ENCODE assay signal across 8 cellular contexts in the genomic region with DNA sequence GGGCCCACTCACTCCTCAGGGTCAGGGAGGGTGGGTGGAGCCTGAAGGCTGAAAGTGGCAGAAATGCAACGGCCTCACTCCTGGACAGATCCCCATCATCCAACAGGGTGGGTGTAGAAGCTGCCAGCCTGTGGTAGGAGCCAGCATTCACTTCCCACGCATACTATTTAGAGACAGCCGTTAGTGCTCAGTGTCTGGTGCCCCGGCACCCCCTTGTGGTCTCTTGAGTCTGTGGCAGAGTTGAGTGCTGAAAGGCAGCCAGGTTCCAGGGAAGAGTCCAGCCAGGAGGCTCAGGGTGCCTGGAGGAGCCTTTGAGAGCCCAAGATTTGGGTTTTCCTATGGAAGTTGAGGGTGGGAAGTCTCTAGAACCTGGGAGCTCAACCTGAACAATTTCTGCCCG. TPM values are rescaled to one million over a fixed set of nuclear protein-coding genes. Genes with fewer than 3 reads are reported as not detected.
DNase-seq lines count a peak whose midpoint lies in the region; ATAC-seq, FAIRE-seq and TF ChIP-seq lines count a peak whose summit lies in the region.

No MANE protein-coding gene starts in this region.

- H4K20me1 ChIP-seq in HepG2 (ENCODE audit: insufficient read depth, low read length), result peaks cover 4% of the 10 kb centered on the region

- no peak overlapping the region for H3K9ac ChIP-seq in HepG2 (ENCODE audit: insufficient read depth, low read depth, low read length)

- H3K27me3 ChIP-seq in GM06990 (replicated peaks; ENCODE audit: control insufficient read depth, insufficient read depth, low read length), result no peaks in the 10 kb centered on the region; the same call in 1 of the 2 replicates
- H3K27me3 ChIP-seq in HepG2 (ENCODE audit: control insufficient read depth in 1 of 2, insufficient read depth in 2 of 2, low read length in 2 of 2), result no peaks in the 10 kb centered on the region
- H3K27me3 ChIP-seq in stomach, result peaks cover 8 to 27% (median 16%) of the 10 kb centered on the region in 3 donors

- no peak overlapping the region for H3K4me3 ChIP-seq in GM06990 (replicated peaks; ENCODE audit: low read depth, low read length)
- H3K4me3 ChIP-seq in HepG2 (replicated peaks in 1 of 3; ENCODE audit: insufficient read depth in 1 of 3, low read depth in 2 of 3, low read length in 3 of 3), result no peak overlapping the region
- H3K4me3 ChIP-seq in stomach, result no peak overlapping the region

- H3K4me2 ChIP-seq in HepG2 (ENCODE audit: low read depth, low read length), result no peak overlapping the region

- CTCF ChIA-PET in HepG2 (lab: Yijun Ruan, JAX; ENCODE audit: low intra/inter-chr PET ratio, low total read pairs), result interaction anchor here (1.0 to 3.0 kb wide), 5 partner anchors 34 to 70 kb away, joined by 4 to 50 read pairs (median 7); partner anchors contain the start of gene SEMA3F

- H3K9me3 ChIP-seq in HepG2 (ENCODE audit: low read length) (no peaks in the 10 kb centered on the region), stomach (no peaks in the 10 kb centered on the region)

- no peaks in the 10 kb centered on the region for H3K9me3 Mint-ChIP-seq in chondrocyte (ENCODE audit: low read depth)

- H3K27ac ChIP-seq in HepG2 (ENCODE audit: extremely low read length, insufficient read depth, low read length), result no peak overlapping the region
- no peak overlapping the region for H3K27ac ChIP-seq in stomach

- no peaks in the 10 kb centered on the region for H3K79me2 ChIP-seq in HepG2 (ENCODE audit: insufficient read depth, low read length)

- DNase-seq in GM06990 (ENCODE audit: extremely low read depth, insufficient read length) (no peak), LoVo (ENCODE audit: low spot score) (peak; percentile 39), SK-N-DZ (ENCODE audit: low spot score) (peak; percentile 73), chondrocyte (ENCODE audit: low spot score) (no peak), HepG2 (ENCODE audit: low spot score) (peak; percentile 78), stomach (peak; percentile 85), mesenteric fat pad (ENCODE audit: low spot score) (no peak)

- H3K27ac Mint-ChIP-seq in chondrocyte (ENCODE audit: unreplicated experiment), result no peak overlapping the region

- peak; percentile 96 for TF ChIP-seq RAD21 in HepG2 (CRISPR knock-in tag; IDR thresholded peaks at IDR 0.05)

- peak; percentile 80 for ATAC-seq in HepG2
- no peak for ATAC-seq in HG03520 (IDR thresholded peaks at IDR 0.05; ENCODE audit: unreplicated experiment)

- FAIRE-seq in HepG2 (lab: Jason Lieb, UNC), result peak; percentile 86

- in situ Hi-C loops in HepG2 (cut with HindIII; ENCODE audit: extremely low pct_ligation_motif_present, low pct_unique_long_range_greater_than_20kb), result loop anchor here (5.0 kb wide), 1 partner anchor 67 kb away; no protein-coding TSS in a partner anchor

- H3K4me3 Mint-ChIP-seq in chondrocyte (ENCODE audit: unreplicated experiment), result no peak overlapping the region

- TF ChIP-seq CTCF in GM06990 (IDR thresholded peaks at IDR 0.05; ENCODE audit: insufficient read depth, low read length, poor library complexity, severe bottlenecking) (peak; percentile 71), chondrocyte (IDR thresholded peaks at IDR 0.05) (peak; percentile 89), HepG2 (CRISPR knock-in tag; IDR thresholded peaks at IDR 0.05) (peak; percentile 97), stomach (IDR thresholded peaks at IDR 0.05) (peak in 5 of 7 experiments; percentile 64 to 91 (median 73))

- H3K4me1 ChIP-seq in HepG2 (ENCODE audit: insufficient read depth, low read length) (peaks cover 21% of the 10 kb centered on the region), stomach (peaks cover 6 to 30% (median 24%) of the 10 kb centered on the region in 4 donors)

- H2AFZ ChIP-seq in HepG2 (ENCODE audit: low read length), result no peak overlapping the region

- intact Hi-C loops in HepG2 (cut with micrococcal nuclease; ENCODE audit: unreplicated experiment) (loop anchor here (1.0 kb wide), 2 partner anchors 34 to 68 kb away; partner anchors contain the start of gene SEMA3F), stomach (cut with DNase I; ENCODE audit: low total_unique reads) (loop anchor here (5.0 kb wide), 1 partner anchor 67 kb away; no protein-coding TSS in a partner anchor)

- TF ChIP-seq EP300 in HepG2 (IDR thresholded peaks at IDR 0.05; ENCODE audit: low read depth in 2 of 2, low read length in 2 of 2) (no peak), HepG2 (CRISPR knock-in tag; IDR thresholded peaks at IDR 0.05; ENCODE audit: borderline replicate concordance) (no peak), stomach (IDR thresholded peaks at IDR 0.05) (no peak)

- WGBS in HepG2 (ENCODE audit: low lambda C conversion rate), result 33% methylated on average over 1 of the region's 5 CpGs
- WGBS in stomach, 5 donors, result 0 to 12% (median 10%) methylated on average over 3 to 5 of the region's 5 CpGs

- TF ChIP-seq POLR2A in HepG2 (IDR thresholded peaks at IDR 0.05; ENCODE audit: insufficient read depth in 1 of 2, low read depth in 2 of 2, low read length in 2 of 2), result no peak
- no peak for TF ChIP-seq POLR2A in stomach (IDR thresholded peaks at IDR 0.05)

- H3K36me3 ChIP-seq in GM06990 (ENCODE audit: control insufficient read depth, insufficient read depth, low read length) (no peaks in the 10 kb centered on the region), HepG2 (replicated peaks in 1 of 2; ENCODE audit: control insufficient read depth in 1 of 2, insufficient read depth in 2 of 2, low read length in 2 of 2) (peaks cover 0 to 7% of the 10 kb centered on the region in 2 experiments; a peak in 2 of 5 replicates), stomach (peaks cover 2 to 41% (median 36%) of the 10 kb centered on the region in 4 donors)

- H3K36me3 Mint-ChIP-seq in chondrocyte (ENCODE audit: low read depth), result peaks cover under 1% of the 10 kb centered on the region

- POLR2A ChIA-PET in HepG2 (lab: Yijun Ruan, JAX), result interaction anchor here (1.0 to 1.7 kb wide), 5 partner anchors 18 to 69 kb away, joined by 3 to 7 read pairs (median 3); no protein-coding TSS in a partner anchor

- no TSS peak for BruUV-seq in HepG2 (replicated peaks; lab: Mats Ljungman, UMichigan)

- no peaks in the 10 kb centered on the region for H3K27me3 Mint-ChIP-seq in chondrocyte (ENCODE audit: low read depth)

- peaks cover 6% of the 10 kb centered on the region for H3K4me1 Mint-ChIP-seq in chondrocyte (ENCODE audit: low read depth)

RNA-seq across cellular contexts. Expression of gene GNAT1, which starts 2.1 kb away (rescaled TPM):
- polyA plus RNA-seq in SK-N-DZ (2014; cell fraction: cytosol; rRNA removed), result 0.20 TPM in 1 of 2 replicates, not detected in the other
- polyA plus RNA-seq in SK-N-DZ (2014; cell fraction: nucleus; rRNA removed), result not detected in 2 replicates
- total RNA-seq in chondrocyte, result not detected in 3 replicates
- total RNA-seq in HepG2 (2016; rRNA removed; fragmentation: Illumina TruSeq; extraction: Trizol), result 0.15 TPM in 1 of 2 replicates, not detected in the other
- 1.8 and 2.0 TPM in 2 replicates for total RNA-seq in HepG2 (2016; cell fraction: cytosol; rRNA removed; fragmentation: Illumina TruSeq; extraction: Trizol; ENCODE audit: low read depth)
- total RNA-seq in HepG2 (2016; cell fraction: insoluble cytoplasmic fraction; rRNA removed; fragmentation: Illumina TruSeq; extraction: Trizol), result 0.09 and 0.28 TPM in 2 replicates
- 0.87 and 1.1 TPM in 2 replicates for total RNA-seq in HepG2 (2016; cell fraction: membrane; rRNA removed; fragmentation: Illumina TruSeq; extraction: Trizol)
- total RNA-seq in HepG2 (2016; cell fraction: nucleus; rRNA removed; fragmentation: Illumina TruSeq; extraction: Trizol), result 0.25 and 0.44 TPM in 2 replicates
- 0.03 TPM in 1 of 2 replicates, not detected in the other for polyA plus RNA-seq in HepG2 (2011; rRNA removed)
- not detected in 2 replicates for polyA plus RNA-seq in HepG2 (2011; cell fraction: cytosol; rRNA removed)
- polyA plus RNA-seq in HepG2 (2011; cell fraction: nucleus; rRNA removed), result 0.14 and 0.33 TPM in 2 replicates
- 0.08 TPM in 1 of 2 replicates, not detected in the other for polyA plus RNA-seq in HepG2 (2012)
- polyA plus RNA-seq in HepG2 (2016; cell fraction: cytosol; fragmentation: Illumina TruSeq; extraction: Trizol; ENCODE audit: low read depth), result not detected in 2 replicates
- polyA plus RNA-seq in HepG2 (2016; cell fraction: insoluble cytoplasmic fraction; fragmentation: Illumina TruSeq; extraction: Trizol; ENCODE audit: low read depth), result not detected in 2 replicates
- polyA plus RNA-seq in HepG2 (2016; cell fraction: membrane; fragmentation: Illumina TruSeq; extraction: Trizol; ENCODE audit: low read depth), result not detected in 2 replicates
- 0.31 TPM in 1 of 2 replicates, not detected in the other for polyA plus RNA-seq in HepG2 (2016; cell fraction: nucleus; fragmentation: Illumina TruSeq; extraction: Trizol; ENCODE audit: insufficient read depth, low read depth)
- polyA minus RNA-seq in HepG2 (2011; rRNA and poly(A)+ RNA removed; ENCODE audit: low replicate concordance), result 0.47 and 2.3 TPM in 2 replicates
- polyA minus RNA-seq in HepG2 (2011; cell fraction: cytosol; rRNA and poly(A)+ RNA removed), result 0.26 TPM in 1 of 2 replicates, not detected in the other
- 1.2 and 1.5 TPM in 2 replicates for polyA minus RNA-seq in HepG2 (2011; cell fraction: nucleus; rRNA and poly(A)+ RNA removed)
- not detected for total RNA-seq in stomach
- polyA plus RNA-seq in stomach, result not detected
- total RNA-seq in mesenteric fat pad, result not detected

RNA-seq across cellular contexts. Expression of gene SLC38A3, which starts 15.8 kb away (rescaled TPM):
- polyA plus RNA-seq in SK-N-DZ (2014; cell fraction: cytosol; rRNA removed), result 0.03 and 0.39 TPM in 2 replicates
- polyA plus RNA-seq in SK-N-DZ (2014; cell fraction: nucleus; rRNA removed), result 0.22 and 1.5 TPM in 2 replicates
- 1.00 to 1.9 TPM (median 1.2 TPM) in 3 replicates for total RNA-seq in chondrocyte
- 14.3 and 29.8 TPM in 2 replicates for total RNA-seq in HepG2 (2016; rRNA removed; fragmentation: Illumina TruSeq; extraction: Trizol)
- total RNA-seq in HepG2 (2016; cell fraction: cytosol; rRNA removed; fragmentation: Illumina TruSeq; extraction: Trizol; ENCODE audit: low read depth), result 9.4 and 12.0 TPM in 2 replicates
- 14.3 and 31.3 TPM in 2 replicates for total RNA-seq in HepG2 (2016; cell fraction: insoluble cytoplasmic fraction; rRNA removed; fragmentation: Illumina TruSeq; extraction: Trizol)
- total RNA-seq in HepG2 (2016; cell fraction: membrane; rRNA removed; fragmentation: Illumina TruSeq; extraction: Trizol), result 13.7 and 15.1 TPM in 2 replicates
- total RNA-seq in HepG2 (2016; cell fraction: nucleus; rRNA removed; fragmentation: Illumina TruSeq; extraction: Trizol), result 51.2 and 60.9 TPM in 2 replicates
- polyA plus RNA-seq in HepG2 (2011; rRNA removed), result 164 and 247 TPM in 2 replicates
- 69.6 and 77.8 TPM in 2 replicates for polyA plus RNA-seq in HepG2 (2011; cell fraction: cytosol; rRNA removed)
- polyA plus RNA-seq in HepG2 (2011; cell fraction: nucleus; rRNA removed), result 645 and 755 TPM in 2 replicates
- 101 and 126 TPM in 2 replicates for polyA plus RNA-seq in HepG2 (2012)
- 7.3 and 7.5 TPM in 2 replicates for polyA plus RNA-seq in HepG2 (2016; cell fraction: cytosol; fragmentation: Illumina TruSeq; extraction: Trizol; ENCODE audit: low read depth)
- polyA plus RNA-seq in HepG2 (2016; cell fraction: insoluble cytoplasmic fraction; fragmentation: Illumina TruSeq; extraction: Trizol; ENCODE audit: low read depth), result 17.2 and 22.9 TPM in 2 replicates
- polyA plus RNA-seq in HepG2 (2016; cell fraction: membrane; fragmentation: Illumina TruSeq; extraction: Trizol; ENCODE audit: low read depth), result 12.8 and 13.7 TPM in 2 replicates
- 146 and 148 TPM in 2 replicates for polyA plus RNA-seq in HepG2 (2016; cell fraction: nucleus; fragmentation: Illumina TruSeq; extraction: Trizol; ENCODE audit: insufficient read depth, low read depth)
- 0.14 and 257 TPM in 2 replicates for polyA minus RNA-seq in HepG2 (2011; rRNA and poly(A)+ RNA removed; ENCODE audit: low replicate concordance)
- 61.1 and 83.0 TPM in 2 replicates for polyA minus RNA-seq in HepG2 (2011; cell fraction: cytosol; rRNA and poly(A)+ RNA removed)
- polyA minus RNA-seq in HepG2 (2011; cell fraction: nucleus; rRNA and poly(A)+ RNA removed), result 113 and 140 TPM in 2 replicates
- 1 to 10 TPM in 1 of 5 donors, not detected in 4; 3.1 TPM for total RNA-seq in stomach
- 1 to 10 TPM in 1 of 3 donors, under 1 TPM in 2; 0.15 to 1.1 (median 0.93) TPM for polyA plus RNA-seq in stomach
- 0.39 TPM for total RNA-seq in mesenteric fat pad

RNA-seq across cellular contexts. Expression of gene SEMA3F, which starts 34.1 kb away (rescaled TPM):
- 9.8 and 12.1 TPM in 2 replicates for polyA plus RNA-seq in SK-N-DZ (2014; cell fraction: cytosol; rRNA removed)
- polyA plus RNA-seq in SK-N-DZ (2014; cell fraction: nucleus; rRNA removed), result 17.6 and 21.8 TPM in 2 replicates
- total RNA-seq in chondrocyte (18.7 to 37.5 TPM (median 36.7 TPM) in 3 replicates), HepG2 (2016; rRNA removed; fragmentation: Illumina TruSeq; extraction: Trizol) (3.6 and 7.6 TPM in 2 replicates), stomach (10 to 100 TPM; 11.9 to 34.5 (median 31.2) TPM), mesenteric fat pad (51.5 TPM)
- total RNA-seq in HepG2 (2016; cell fraction: cytosol; rRNA removed; fragmentation: Illumina TruSeq; extraction: Trizol; ENCODE audit: low read depth), result 1.5 and 1.7 TPM in 2 replicates
- total RNA-seq in HepG2 (2016; cell fraction: insoluble cytoplasmic fraction; rRNA removed; fragmentation: Illumina TruSeq; extraction: Trizol), result 3.6 and 8.8 TPM in 2 replicates
- total RNA-seq in HepG2 (2016; cell fraction: membrane; rRNA removed; fragmentation: Illumina TruSeq; extraction: Trizol), result 4.9 and 5.4 TPM in 2 replicates
- total RNA-seq in HepG2 (2016; cell fraction: nucleus; rRNA removed; fragmentation: Illumina TruSeq; extraction: Trizol), result 8.8 and 9.1 TPM in 2 replicates
- polyA plus RNA-seq in HepG2 (2011; rRNA removed) (14.8 and 17.2 TPM in 2 replicates), stomach (10 to 100 TPM in 2 of 3 donors, 1 to 10 TPM in 1; 8.9 to 33.8 (median 14.6) TPM)
- 13.5 and 13.7 TPM in 2 replicates for polyA plus RNA-seq in HepG2 (2011; cell fraction: cytosol; rRNA removed)
- 22.1 and 33.2 TPM in 2 replicates for polyA plus RNA-seq in HepG2 (2011; cell fraction: nucleus; rRNA removed)
- polyA plus RNA-seq in HepG2 (2012), result 9.5 and 12.9 TPM in 2 replicates
- 2.0 and 2.5 TPM in 2 replicates for polyA plus RNA-seq in HepG2 (2016; cell fraction: cytosol; fragmentation: Illumina TruSeq; extraction: Trizol; ENCODE audit: low read depth)
- 6.6 and 7.1 TPM in 2 replicates for polyA plus RNA-seq in HepG2 (2016; cell fraction: insoluble cytoplasmic fraction; fragmentation: Illumina TruSeq; extraction: Trizol; ENCODE audit: low read depth)
- 5.8 and 6.2 TPM in 2 replicates for polyA plus RNA-seq in HepG2 (2016; cell fraction: membrane; fragmentation: Illumina TruSeq; extraction: Trizol; ENCODE audit: low read depth)
- polyA plus RNA-seq in HepG2 (2016; cell fraction: nucleus; fragmentation: Illumina TruSeq; extraction: Trizol; ENCODE audit: insufficient read depth, low read depth), result 22.2 and 24.9 TPM in 2 replicates
- 63.3 and 65.7 TPM in 2 replicates for polyA minus RNA-seq in HepG2 (2011; rRNA and poly(A)+ RNA removed; ENCODE audit: low replicate concordance)
- polyA minus RNA-seq in HepG2 (2011; cell fraction: cytosol; rRNA and poly(A)+ RNA removed), result 14.4 and 15.7 TPM in 2 replicates
- 7.2 and 9.3 TPM in 2 replicates for polyA minus RNA-seq in HepG2 (2011; cell fraction: nucleus; rRNA and poly(A)+ RNA removed)

RNA-seq across cellular contexts. Expression of gene GNAI2, which starts 46.7 kb away (rescaled TPM):
- 52.3 and 58.3 TPM in 2 replicates for polyA plus RNA-seq in SK-N-DZ (2014; cell fraction: cytosol; rRNA removed)
- 39.3 and 43.2 TPM in 2 replicates for polyA plus RNA-seq in SK-N-DZ (2014; cell fraction: nucleus; rRNA removed)
- total RNA-seq in chondrocyte (388 to 444 TPM (median 443 TPM) in 3 replicates), HepG2 (2016; rRNA removed; fragmentation: Illumina TruSeq; extraction: Trizol) (34.5 and 51.1 TPM in 2 replicates), stomach (100 to 1,000 TPM in 2 of 5 donors, 10 to 100 TPM in 3; 73.7 to 211 (median 98.5) TPM), mesenteric fat pad (309 TPM)
- 26.6 and 32.1 TPM in 2 replicates for total RNA-seq in HepG2 (2016; cell fraction: cytosol; rRNA removed; fragmentation: Illumina TruSeq; extraction: Trizol; ENCODE audit: low read depth)
- total RNA-seq in HepG2 (2016; cell fraction: insoluble cytoplasmic fraction; rRNA removed; fragmentation: Illumina TruSeq; extraction: Trizol), result 33.4 and 51.3 TPM in 2 replicates
- total RNA-seq in HepG2 (2016; cell fraction: membrane; rRNA removed; fragmentation: Illumina TruSeq; extraction: Trizol), result 43.7 and 48.0 TPM in 2 replicates
- 26.6 and 32.5 TPM in 2 replicates for total RNA-seq in HepG2 (2016; cell fraction: nucleus; rRNA removed; fragmentation: Illumina TruSeq; extraction: Trizol)
- polyA plus RNA-seq in HepG2 (2011; rRNA removed) (66.1 and 66.2 TPM in 2 replicates), stomach (10 to 100 TPM; 61.1 to 73.5 (median 68.3) TPM)
- 64.5 and 77.2 TPM in 2 replicates for polyA plus RNA-seq in HepG2 (2011; cell fraction: cytosol; rRNA removed)
- 39.4 and 42.6 TPM in 2 replicates for polyA plus RNA-seq in HepG2 (2011; cell fraction: nucleus; rRNA removed)
- 25.4 and 25.9 TPM in 2 replicates for polyA plus RNA-seq in HepG2 (2012)
- 37.3 and 42.8 TPM in 2 replicates for polyA plus RNA-seq in HepG2 (2016; cell fraction: cytosol; fragmentation: Illumina TruSeq; extraction: Trizol; ENCODE audit: low read depth)
- polyA plus RNA-seq in HepG2 (2016; cell fraction: insoluble cytoplasmic fraction; fragmentation: Illumina TruSeq; extraction: Trizol; ENCODE audit: low read depth), result 57.1 and 66.6 TPM in 2 replicates
- 69.3 and 71.1 TPM in 2 replicates for polyA plus RNA-seq in HepG2 (2016; cell fraction: membrane; fragmentation: Illumina TruSeq; extraction: Trizol; ENCODE audit: low read depth)
- polyA plus RNA-seq in HepG2 (2016; cell fraction: nucleus; fragmentation: Illumina TruSeq; extraction: Trizol; ENCODE audit: insufficient read depth, low read depth), result 73.5 and 75.3 TPM in 2 replicates
- 111 and 236 TPM in 2 replicates for polyA minus RNA-seq in HepG2 (2011; rRNA and poly(A)+ RNA removed; ENCODE audit: low replicate concordance)
- polyA minus RNA-seq in HepG2 (2011; cell fraction: cytosol; rRNA and poly(A)+ RNA removed), result 26.0 and 26.4 TPM in 2 replicates
- polyA minus RNA-seq in HepG2 (2011; cell fraction: nucleus; rRNA and poly(A)+ RNA removed), result 16.4 and 20.0 TPM in 2 replicates

Comparison
In these comparisons a context has a peak if more than half of its experiments do, and no peak if none do; other contexts are left out.
1. DNase-seq: peak in LoVo (single experiment), SK-N-DZ (single experiment), HepG2 (single experiment) and stomach (single experiment); none in GM06990 (single experiment), chondrocyte (single experiment) and mesenteric fat pad (single experiment).
2. Peak in every context shown above with its lines, with median percentiles within 50 percentile points of each other: CTCF ChIP-seq.